In the genomic region with DNA sequence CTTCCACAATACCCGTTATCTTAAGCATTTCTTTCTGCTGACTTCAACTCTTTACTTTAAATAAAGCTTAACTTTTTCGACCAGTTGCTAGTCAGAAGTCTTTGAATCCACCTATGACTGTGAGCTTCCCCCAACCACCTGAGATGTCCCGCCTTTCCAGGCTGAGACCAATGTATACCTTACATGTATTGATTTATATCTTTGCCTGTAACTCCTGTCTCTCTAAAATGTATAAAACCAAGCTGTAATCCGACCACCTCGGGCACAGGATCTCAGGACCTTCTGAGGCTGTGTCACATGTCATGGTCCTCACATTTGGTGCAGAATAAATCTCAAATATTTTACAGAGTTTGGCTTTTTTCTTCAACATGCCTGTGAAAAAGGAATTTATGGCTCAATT, we compare ENCODE assay signal across 10 cellular contexts.
"Had no signal": no experiment of that assay in that cellular context is flagged by ENCODE, and none has a peak within 500 bp of the region (broad histone marks: within the 10 kb centered on the region; RNA-seq: fewer than 3 reads in every experiment).

No MANE protein-coding gene starts in this region.

- H3K27ac ChIP-seq: HL-60 had no signal

- DNase-seq: H9, HCEC 1CT, HFFc6, KG1 had no signal

- H3K27me3 Mint-ChIP-seq: IgD-negative memory B cell had no signal

- H3K9me3 Mint-ChIP-seq: GM23338, HFFc6, IgD-negative memory B cell had no signal

- H3K4me2 ChIP-seq: GM23338 had no signal

- H3K4me3 Mint-ChIP-seq: GM23338, HFFc6 had no signal

- ATAC-seq: GM23338, HepG2 had no signal

- FAIRE-seq: H1, H54, HepG2 had no signal

- H3K4me3 ChIP-seq: GM23338 had no signal

- H3K27ac Mint-ChIP-seq: GM23338, H9, HFFc6, IgD-negative memory B cell had no signal
